Comparison of ENCODE assay signal across 19 cellular contexts in the genomic region with DNA sequence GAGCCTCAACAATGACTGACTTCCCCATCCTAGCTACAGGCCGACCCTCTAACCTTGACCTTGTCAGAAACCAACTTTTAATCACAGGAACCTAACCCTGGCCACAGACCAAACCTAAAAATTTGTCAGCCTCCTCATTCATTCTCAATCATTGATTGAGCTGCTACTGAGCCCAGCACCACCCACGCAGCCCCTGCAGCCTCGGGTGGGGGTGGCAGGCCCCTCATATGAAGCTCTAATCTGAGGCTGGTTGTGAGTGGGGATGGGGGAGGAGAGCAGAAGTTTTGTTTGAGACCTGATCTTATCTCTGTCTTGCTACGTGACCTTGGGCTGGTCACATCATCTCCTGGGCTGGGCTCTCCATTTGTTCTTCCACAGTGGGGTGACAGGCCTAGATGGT.
DNase-seq lines count a peak whose midpoint lies in the region; ATAC-seq, FAIRE-seq and TF ChIP-seq lines count a peak whose summit lies in the region.
"Had no signal": no experiment of that assay in that cellular context is flagged by ENCODE, and none has a peak within 500 bp of the region (broad histone marks: within the 10 kb centered on the region; RNA-seq: fewer than 3 reads in every experiment).

No MANE protein-coding gene starts in this region.

- no peak for FAIRE-seq in endothelial cell of umbilical vein (lab: Jason Lieb, UNC)
- FAIRE-seq: H54 had no signal

- no TSS peak for BruUV-seq in endothelial cell of umbilical vein (replicated peaks; lab: Mats Ljungman, UMichigan)

- no peak for DNase-seq in heart left ventricle
- no peak for DNase-seq in left cardiac atrium
- no peak for DNase-seq in endothelial cell of umbilical vein (ENCODE audit: low read depth, low spot score)
- DNase-seq in spleen, result no peak
- no peak for DNase-seq in NCI-H748 (lab: John Stamatoyannopoulos, UW; ENCODE audit: unreplicated experiment)
- DNase-seq in SKM-1 treated with dmso at 0.1 percent for 144 hours (lab: John Stamatoyannopoulos, UW; ENCODE audit: unreplicated experiment), result no peak
- DNase-seq: AML-193; CD4-positive, alpha-beta T cell; MG63; NCI-H1930; NCI-H2171; NCI-H82; SHP77 had no signal

- peak overlapping the region in 10 of 12 donors; percentile 1 to 74 (median 50) for H3K27ac ChIP-seq in heart left ventricle
- H3K27ac ChIP-seq in KOPT-K1 (ENCODE audit: low read depth, low read length, poor library complexity, severe bottlenecking), result peak overlapping the region; percentile 25
- peak overlapping the region; percentile 70 for H3K27ac ChIP-seq in endothelial cell of umbilical vein (ENCODE audit: insufficient read depth, low read depth, low read length)
- peak overlapping the region in 7 of 8 donors; percentile 43 to 65 (median 51) for H3K27ac ChIP-seq in spleen
- H3K27ac ChIP-seq: HL-60, KMS-11 had no signal

- no peaks in the 10 kb centered on the region for H3K27me3 ChIP-seq in heart left ventricle
- H3K27me3 ChIP-seq in endothelial cell of umbilical vein (ENCODE audit: control insufficient read depth in 2 of 2, insufficient read depth in 2 of 2, low read length in 2 of 2), result no peaks in the 10 kb centered on the region
- H3K27me3 ChIP-seq in spleen (replicated peaks in 1 of 7), result no peaks in the 10 kb centered on the region
- H3K27me3 ChIP-seq: MG63 had no signal

- H3K9me3 ChIP-seq in heart left ventricle (no peaks in the 10 kb centered on the region), KOPT-K1 (ENCODE audit: insufficient read depth, low read length, poor library complexity, severe bottlenecking) (peaks cover 11% of the 10 kb centered on the region), endothelial cell of umbilical vein (replicated peaks; ENCODE audit: control insufficient read depth, insufficient read depth, low read length) (no peaks in the 10 kb centered on the region), spleen (no peaks in the 10 kb centered on the region)
- H3K9me3 ChIP-seq: MG63 had no signal

- ATAC-seq in heart left ventricle (no peak), left cardiac atrium (no peak), GM19455 (IDR thresholded peaks at IDR 0.05; ENCODE audit: unreplicated experiment) (no peak)
- ATAC-seq: Panc1 had no signal

- H4K20me1 ChIP-seq in endothelial cell of umbilical vein (replicated peaks; ENCODE audit: control insufficient read depth, extremely low read depth, insufficient read depth, low read length), result no peaks in the 10 kb centered on the region

- H2AFZ ChIP-seq in endothelial cell of umbilical vein (ENCODE audit: low read depth, low read length), result no peak overlapping the region

- CTCF ChIA-PET in endothelial cell of umbilical vein (lab: Charles Lee), result interaction anchor here (0.8 to 1.2 kb wide), 3 partner anchors 8 to 96 kb away, joined by 3 to 5 read pairs (median 4); no protein-coding TSS in a partner anchor

- no peak overlapping the region for H3K9ac ChIP-seq in endothelial cell of umbilical vein (replicated peaks; ENCODE audit: extremely low read depth, insufficient read depth, low read length)
- H3K9ac ChIP-seq: KMS-11 had no signal

- intact Hi-C loops in heart left ventricle (cut with DNase I) (loop anchor here in 1 of 10 donors (5.0 kb wide), 1 partner anchor 80 kb away; no protein-coding TSS in a partner anchor), left cardiac atrium (cut with DNase I) (no loop called here), endothelial cell of umbilical vein (cut with micrococcal nuclease) (loop anchor here (1.0 kb wide), 1 partner anchor 80 kb away; no protein-coding TSS in a partner anchor), spleen (cut with DNase I; ENCODE audit: low total_unique reads) (no loop called here)

- POLR2A ChIA-PET in endothelial cell of umbilical vein (lab: Charles Lee), result interaction anchor here (1.5 kb wide), 1 partner anchor 99 kb away, joined by 3 read pairs; the partner anchor contains the start of gene EPAS1

- no peaks in the 10 kb centered on the region for H3K79me2 ChIP-seq in endothelial cell of umbilical vein (ENCODE audit: control insufficient read depth, insufficient read depth, low read length)

- peaks cover 4 to 53% (median 41%) of the 10 kb centered on the region in 12 donors for H3K4me1 ChIP-seq in heart left ventricle
- H3K4me1 ChIP-seq in endothelial cell of umbilical vein (ENCODE audit: control insufficient read depth, extremely low read depth, insufficient read depth, low read length), result peaks cover 34% of the 10 kb centered on the region
- H3K4me1 ChIP-seq in spleen, result peaks cover 6 to 46% (median 19%) of the 10 kb centered on the region in 6 donors

- H3K4me2 ChIP-seq in endothelial cell of umbilical vein (ENCODE audit: insufficient read depth, low read length), result no peak overlapping the region
- H3K4me2 ChIP-seq: KMS-11 had no signal

- 72 to 87% (median 79%) methylated on average over 3 to 4 of the region's 4 CpGs for WGBS in heart left ventricle, 4 donors
- 70 to 84% (median 72%) methylated on average over 4 of the region's 4 CpGs for WGBS in spleen, 5 donors

- no peaks in the 10 kb centered on the region for H3K9me1 ChIP-seq in endothelial cell of umbilical vein (replicated peaks; ENCODE audit: control insufficient read depth, extremely low read depth, insufficient read depth, low read length)

- H3K4me3 ChIP-seq in heart left ventricle (no peak overlapping the region), endothelial cell of umbilical vein (replicated peaks in 1 of 3; ENCODE audit: insufficient read depth in 1 of 3, low read depth in 1 of 3, low read length in 3 of 3) (no peak overlapping the region), spleen (no peak overlapping the region)
- H3K4me3 ChIP-seq: MG63 had no signal

- H3K36me3 ChIP-seq in heart left ventricle (no peaks in the 10 kb centered on the region), KOPT-K1 (ENCODE audit: insufficient read depth, low read length) (no peaks in the 10 kb centered on the region), endothelial cell of umbilical vein (ENCODE audit: control insufficient read depth in 2 of 2, extremely low read depth in 1 of 2, insufficient read depth in 2 of 2, low read length in 2 of 2) (no peaks in the 10 kb centered on the region), spleen (no peaks in the 10 kb centered on the region)
- H3K36me3 ChIP-seq: MG63 had no signal

- dilution Hi-C loops in endothelial cell of umbilical vein (cut with MboI; ENCODE audit: extremely low pct_ligation_motif_present, low sequenced_read_pairs), result no loop called here

- TF ChIP-seq POLR2A in heart left ventricle (IDR thresholded peaks at IDR 0.05) (no peak), endothelial cell of umbilical vein (IDR thresholded peaks at IDR 0.05; ENCODE audit: low read depth, low read length) (no peak), spleen (IDR thresholded peaks at IDR 0.05) (no peak)

- TF ChIP-seq CTCF in heart left ventricle (IDR thresholded peaks at IDR 0.05), result no peak
- no peak for TF ChIP-seq CTCF in endothelial cell of umbilical vein (IDR thresholded peaks at IDR 0.05; ENCODE audit: extremely low read depth in 1 of 2, insufficient read depth in 1 of 2, low read depth in 1 of 2, low read length in 2 of 2)
- TF ChIP-seq CTCF in spleen (IDR thresholded peaks at IDR 0.05 in 8 of 11, conservative IDR thresholded peaks at IDR 0.05 in 3 of 11), result no peak

TF ChIP-seq in endothelial cell of umbilical vein, 7 proteins besides CTCF, POLR2A, EP300 and RAD21:
- TF ChIP-seq EZH2 (IDR thresholded peaks at IDR 0.05; ENCODE audit: borderline replicate concordance, low read depth, low read length, severe bottlenecking) (no peak), JUN (IDR thresholded peaks at IDR 0.05; ENCODE audit: borderline replicate concordance, insufficient read depth, insufficient read length, low read depth) (no peak), MAX (IDR thresholded peaks at IDR 0.05; ENCODE audit: insufficient read depth, insufficient read length) (no peak), GATA2 (IDR thresholded peaks at IDR 0.05; ENCODE audit: insufficient read depth, insufficient read length, low read depth, low read length) (no peak), FOS (IDR thresholded peaks at IDR 0.05; ENCODE audit: borderline replicate concordance, insufficient read depth, low read length) (no peak), MYC (IDR thresholded peaks at IDR 0.05; ENCODE audit: low read depth, low read length) (no peak)
TF ChIP-seq in endothelial cell of umbilical vein: peak in this region for 0.
